8 cellular contexts compared by ENCODE assay signal in the genomic region with DNA sequence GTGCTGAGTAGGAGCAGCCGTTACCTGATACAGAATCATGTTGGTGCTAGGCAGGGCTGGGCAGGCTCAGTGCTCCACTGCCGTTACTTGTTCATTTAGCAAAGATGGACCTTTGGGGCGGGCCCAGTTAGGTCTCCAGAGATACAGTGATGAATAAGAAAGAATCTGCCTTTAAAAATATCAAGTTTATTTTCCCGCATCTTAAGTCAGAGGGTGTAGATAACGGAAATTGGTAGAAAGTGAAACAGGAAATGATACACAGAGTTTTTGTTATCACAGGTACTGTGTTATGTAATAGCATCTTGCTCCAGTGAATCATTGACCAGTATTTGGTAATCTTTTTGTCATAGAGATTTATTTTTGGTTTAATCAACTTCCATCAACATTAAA. TPM values are rescaled to one million over a fixed set of nuclear protein-coding genes. Genes with fewer than 3 reads are reported as not detected.
DNase-seq lines count a peak whose midpoint lies in the region; ATAC-seq and TF ChIP-seq lines count a peak whose summit lies in the region.

No MANE protein-coding gene starts in this region.

- H3K4me1 Mint-ChIP-seq in activated naive CD8-positive, alpha-beta T cell treated with anti-CD3 and anti-CD28 coated beads, Interleukin-2, amount 10 ng/mL, durations not matched to agents 7 days and 5 days, result peaks cover 54% of the 10 kb centered on the region

- intact Hi-C loops in vagina (cut with DNase I), result no loop called here
- intact Hi-C loops in prostate gland (cut with DNase I), result no loop called here
- intact Hi-C loops in testis (cut with DNase I; ENCODE audit: low total_unique reads), result no loop called here

- peak overlapping the region; percentile 88 for H3K4me3 ChIP-seq in Loucy (ENCODE audit: low read length, poor library complexity, severe bottlenecking)
- no peak overlapping the region for H3K4me3 ChIP-seq in vagina
- H3K4me3 ChIP-seq in prostate gland, result no peak overlapping the region
- no peak overlapping the region for H3K4me3 ChIP-seq in testis

- 89% methylated on average over 5 of the region's 5 CpGs for WGBS in prostate gland
- WGBS in testis, 2 donors, result 82 to 89% methylated on average over 5 of the region's 5 CpGs

- POLR2A ChIA-PET in activated naive CD8-positive, alpha-beta T cell treated with anti-CD3 and anti-CD28 coated beads, Interleukin-2, amount 10 ng/mL, durations not matched to agents 7 days and 5 days (lab: Charles Lee), result interaction anchor here (1.0 to 1.3 kb wide), 2 partner anchors 25 to 27 kb away, joined by 3 read pairs; no protein-coding TSS in a partner anchor

- peak overlapping the region; percentile 8 for H3K27ac ChIP-seq in vagina
- H3K27ac ChIP-seq in prostate gland, result no peak overlapping the region
- H3K27ac ChIP-seq in testis, result no peak overlapping the region

- H3K9me3 ChIP-seq in Loucy (ENCODE audit: insufficient read depth, low read depth, low read length) (no peaks in the 10 kb centered on the region), vagina (no peaks in the 10 kb centered on the region), prostate gland (no peaks in the 10 kb centered on the region), testis (no peaks in the 10 kb centered on the region)

- H3K4me1 ChIP-seq in Loucy (ENCODE audit: insufficient read depth, low read length, poor library complexity, severe bottlenecking) (peaks cover 61% of the 10 kb centered on the region), vagina (peaks cover 46% of the 10 kb centered on the region), prostate gland (replicated peaks) (no peaks in the 10 kb centered on the region), testis (no peaks in the 10 kb centered on the region)

- no peaks in the 10 kb centered on the region for H3K9me3 Mint-ChIP-seq in activated naive CD8-positive, alpha-beta T cell treated with anti-CD3 and anti-CD28 coated beads, Interleukin-2, amount 10 ng/mL, durations not matched to agents 7 days and 5 days

- TF ChIP-seq POLR2A in vagina (IDR thresholded peaks at IDR 0.05), result no peak
- no peak for TF ChIP-seq POLR2A in prostate gland (IDR thresholded peaks at IDR 0.05)
- TF ChIP-seq POLR2A in testis (IDR thresholded peaks at IDR 0.05), result no peak

- H3K9me2 ChIP-seq in Loucy (replicated peaks; ENCODE audit: low read depth, low read length), result no peaks in the 10 kb centered on the region

- H3K4me3 Mint-ChIP-seq in activated naive CD8-positive, alpha-beta T cell treated with anti-CD3 and anti-CD28 coated beads, Interleukin-2, amount 10 ng/mL, durations not matched to agents 7 days and 5 days, result peak overlapping the region; percentile 96

- peaks cover 52% of the 10 kb centered on the region for H3K36me3 Mint-ChIP-seq in activated naive CD8-positive, alpha-beta T cell treated with anti-CD3 and anti-CD28 coated beads, Interleukin-2, amount 10 ng/mL, durations not matched to agents 7 days and 5 days

- H3K27ac Mint-ChIP-seq in activated naive CD8-positive, alpha-beta T cell treated with anti-CD3 and anti-CD28 coated beads, Interleukin-2, amount 10 ng/mL, durations not matched to agents 7 days and 5 days, result peak overlapping the region; percentile 92

- H3K9ac ChIP-seq in Loucy (ENCODE audit: low read depth, low read length, poor library complexity, severe bottlenecking), result peak overlapping the region; percentile 37

- H3K4me2 ChIP-seq in Loucy (ENCODE audit: low read depth, low read length, poor library complexity, severe bottlenecking), result peak overlapping the region; percentile 87

- TF ChIP-seq CTCF in Loucy (conservative IDR thresholded peaks at IDR 0.05; ENCODE audit: low read length), result no peak
- no peak for TF ChIP-seq CTCF in vagina (IDR thresholded peaks at IDR 0.05)
- TF ChIP-seq CTCF in prostate gland (IDR thresholded peaks at IDR 0.05), result no peak
- no peak for TF ChIP-seq CTCF in testis (IDR thresholded peaks at IDR 0.05)

- peaks cover 100% of the 10 kb centered on the region for H3K79me2 ChIP-seq in Loucy (ENCODE audit: insufficient read depth, low read length)

- peak; percentile 34 for DNase-seq in stimulated activated CD4-positive, alpha-beta T cell treated with anti-CD3 and anti-CD28 coated beads, Interleukin-12 subunit alpha, Interleukin-12 subunit beta, amount 100 ng/mL, for 4 hours
- no peak for DNase-seq in stimulated activated CD4-positive, alpha-beta T cell treated with anti-CD3 and anti-CD28 coated beads, Interleukin-2, amount 100 ng/mL, for 48 hours
- DNase-seq in activated naive CD8-positive, alpha-beta T cell treated with anti-CD3 and anti-CD28 coated beads, Interleukin-2, amount 10 ng/mL, durations not matched to agents 7 days and 5 days, result no peak
- DNase-seq in vagina (ENCODE audit: extremely low spot score in 2 of 2) (no peak), prostate gland (ENCODE audit: low spot score) (no peak), anterior cingulate cortex (lab: John Stamatoyannopoulos, UW) (no peak), testis (no peak)

- H2AFZ ChIP-seq in Loucy (ENCODE audit: low read length), result no peak overlapping the region

- H3K36me3 ChIP-seq in Loucy (ENCODE audit: insufficient read depth, low read length) (peaks cover 37% of the 10 kb centered on the region), vagina (peaks cover 0 to 10% of the 10 kb centered on the region in 2 donors), prostate gland (no peaks in the 10 kb centered on the region), testis (ENCODE audit: low read depth, missing control alignments) (no peaks in the 10 kb centered on the region)

- H3K27me3 ChIP-seq in Loucy (ENCODE audit: insufficient read depth, low read length, poor library complexity, severe bottlenecking) (no peaks in the 10 kb centered on the region), vagina (no peaks in the 10 kb centered on the region), prostate gland (replicated peaks; ENCODE audit: insufficient read depth) (no peaks in the 10 kb centered on the region), testis (no peaks in the 10 kb centered on the region)

- peak; percentile 37 for ATAC-seq in activated naive CD8-positive, alpha-beta T cell treated with anti-CD3 and anti-CD28 coated beads, Interleukin-2, amount 10 ng/mL, durations not matched to agents 7 days and 5 days (ENCODE audit: low read depth)

- no peaks in the 10 kb centered on the region for H3F3A ChIP-seq in Loucy (ENCODE audit: low read depth)

- peaks cover 88% of the 10 kb centered on the region for H4K20me1 ChIP-seq in Loucy (ENCODE audit: insufficient read depth, low read length, poor library complexity, severe bottlenecking)

- no peaks in the 10 kb centered on the region for H3K27me3 Mint-ChIP-seq in activated naive CD8-positive, alpha-beta T cell treated with anti-CD3 and anti-CD28 coated beads, Interleukin-2, amount 10 ng/mL, durations not matched to agents 7 days and 5 days

RNA-seq across cellular contexts. Expression of a gene that starts 5.5 kb away (rescaled TPM):
- total RNA-seq in activated naive CD8-positive, alpha-beta T cell treated with anti-CD3 and anti-CD28 coated beads, Interleukin-2, amount 10 ng/mL, durations not matched to agents 7 days and 5 days, result 10 to 100 TPM; 51.8 to 57.2 TPM
- total RNA-seq in vagina (17.7 TPM), prostate gland (10 to 100 TPM in 1 of 2 donors, 1 to 10 TPM in 1; 9.3 to 12.5 TPM), testis (10 to 100 TPM; 12.6 to 15.0 TPM)
- polyA plus RNA-seq in testis (ENCODE audit: insufficient read depth, low read depth, low replicate concordance), result 9.1 TPM
